ENCODE assay signal across 12 cellular contexts in the genomic region with DNA sequence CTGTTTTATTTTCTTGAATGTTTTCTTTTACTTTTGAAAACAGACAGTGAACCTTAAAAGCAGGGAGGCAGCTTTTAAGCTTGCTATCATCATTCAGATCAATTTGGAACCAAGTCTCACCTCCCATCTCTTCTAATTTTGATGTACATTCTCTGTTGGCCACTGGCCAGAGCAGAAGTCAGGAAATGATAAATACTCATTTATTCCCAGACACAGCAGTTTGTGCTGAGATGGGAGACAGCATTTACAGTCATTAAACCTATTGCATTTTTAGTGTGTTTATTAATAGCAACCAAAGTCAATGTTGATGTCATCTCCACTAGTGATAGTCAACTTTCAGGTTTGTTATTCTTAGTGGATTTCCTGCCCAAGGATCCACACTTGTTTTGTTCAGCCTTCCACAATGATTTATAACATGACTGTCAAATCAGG.
DNase-seq lines count a peak whose midpoint lies in the region; ATAC-seq and TF ChIP-seq lines count a peak whose summit lies in the region.
"Had no signal": no experiment of that assay in that cellular context is flagged by ENCODE, and none has a peak within 500 bp of the region (broad histone marks: within the 10 kb centered on the region; RNA-seq: fewer than 3 reads in every experiment).

No MANE protein-coding gene starts in this region.

- H3K9me3 ChIP-seq in A673 (ENCODE audit: low read depth, low read length, poor library complexity, severe bottlenecking) (no peaks in the 10 kb centered on the region), GM23248 (ENCODE audit: low read depth) (no peaks in the 10 kb centered on the region), T-helper 17 cell (ENCODE audit: control insufficient read depth, low read length, poor library complexity, severe bottlenecking) (no peaks in the 10 kb centered on the region), hepatocyte (ENCODE audit: low read depth) (no peaks in the 10 kb centered on the region), testis (no peaks in the 10 kb centered on the region)
- H3K9me3 ChIP-seq: sigmoid colon, tibial nerve had no signal

- H3K4me1 ChIP-seq in A673 (ENCODE audit: insufficient read depth, low read length, poor library complexity, severe bottlenecking) (peaks cover 22% of the 10 kb centered on the region), GM23248 (ENCODE audit: insufficient read depth) (peaks cover 19% of the 10 kb centered on the region), hepatocyte (ENCODE audit: insufficient read depth) (peaks cover 3% of the 10 kb centered on the region), testis (no peaks in the 10 kb centered on the region)

- no peak for TF ChIP-seq POLR2A in testis (IDR thresholded peaks at IDR 0.05)

- TF ChIP-seq CTCF in A673 (conservative IDR thresholded peaks at IDR 0.05; ENCODE audit: low read depth, low read length): no peak
- TF ChIP-seq CTCF in hepatocyte (IDR thresholded peaks at IDR 0.05; ENCODE audit: poor library complexity): no peak
- TF ChIP-seq CTCF in testis (IDR thresholded peaks at IDR 0.05): no peak

- H2AFZ ChIP-seq in GM23248 (peak overlapping the region; percentile 22; the same call in 1 of the 2 replicates), hepatocyte (no peak overlapping the region)

- peaks cover 13% of the 10 kb centered on the region for H3K27me3 Mint-ChIP-seq in T-helper 17 cell
- H3K27me3 Mint-ChIP-seq: activated naive CD8-positive, alpha-beta T cell treated with anti-CD3 and anti-CD28 coated beads, Interleukin-2, amount 50 U/mL, for 24 hours had no signal

- H3K79me2 ChIP-seq in GM23248 (ENCODE audit: insufficient read depth) (no peaks in the 10 kb centered on the region), hepatocyte (no peaks in the 10 kb centered on the region)

- peak overlapping the region; percentile 1 for H3K4me3 ChIP-seq in A673 (ENCODE audit: low read depth, low read length, poor library complexity, severe bottlenecking)
- H3K4me3 ChIP-seq in GM23248: no peak overlapping the region
- H3K4me3 ChIP-seq in hepatocyte: no peak overlapping the region
- H3K4me3 ChIP-seq in testis: no peak overlapping the region
- H3K4me3 ChIP-seq: sigmoid colon, tibial nerve had no signal

- H3K27ac ChIP-seq in A673 (ENCODE audit: low read depth, low read length, poor library complexity, severe bottlenecking): peak overlapping the region; percentile 25
- H3K27ac ChIP-seq in GM23248: peak overlapping the region; percentile 23; the same call in 1 of the 2 replicates
- peak overlapping the region; percentile 14 for H3K27ac ChIP-seq in hepatocyte
- no peak overlapping the region for H3K27ac ChIP-seq in testis
- H3K27ac ChIP-seq: sigmoid colon, tibial nerve had no signal

- H3K4me2 ChIP-seq in GM23248 (ENCODE audit: unreplicated experiment) (peak overlapping the region; percentile 5), hepatocyte (peak overlapping the region; percentile 12)

- in situ Hi-C loops in GM23248 (cut with MboI): no loop called here

- ATAC-seq in T-helper 17 cell (peak; percentile 35), HG02840 (IDR thresholded peaks at IDR 0.05; ENCODE audit: low FRiP score, unreplicated experiment) (no peak)
- ATAC-seq: activated naive CD8-positive, alpha-beta T cell treated with anti-CD3 and anti-CD28 coated beads, Interleukin-2, amount 50 U/mL, for 24 hours had no signal

- H3K36me3 ChIP-seq in A673 (ENCODE audit: insufficient read depth, low read length, poor library complexity, severe bottlenecking) (no peaks in the 10 kb centered on the region), GM23248 (ENCODE audit: low read depth) (no peaks in the 10 kb centered on the region), hepatocyte (replicated peaks; ENCODE audit: insufficient read depth, low read depth) (no peaks in the 10 kb centered on the region), testis (ENCODE audit: low read depth, missing control alignments) (no peaks in the 10 kb centered on the region)
- H3K36me3 ChIP-seq: sigmoid colon, tibial nerve had no signal

- no peaks in the 10 kb centered on the region for H4K20me1 ChIP-seq in GM23248 (ENCODE audit: insufficient read depth)
- H4K20me1 ChIP-seq in hepatocyte (ENCODE audit: insufficient read depth, poor library complexity, severe bottlenecking): no peaks in the 10 kb centered on the region

- no TSS peak for BruUV-seq in A673 (replicated peaks; lab: Mats Ljungman, UMichigan)

- H3F3A ChIP-seq in GM23248 (ENCODE audit: insufficient read depth): peaks cover 9% of the 10 kb centered on the region

- CTCF ChIA-PET in A673 (lab: Charles Lee): interaction anchor here (1.2 kb wide), 1 partner anchor 15 kb away, joined by 3 read pairs; no protein-coding TSS in a partner anchor

- no peak overlapping the region for H3K4me3 Mint-ChIP-seq in T-helper 17 cell
- H3K4me3 Mint-ChIP-seq: activated naive CD8-positive, alpha-beta T cell treated with anti-CD3 and anti-CD28 coated beads, Interleukin-2, amount 50 U/mL, for 24 hours had no signal

- POLR2A ChIA-PET in A673 (lab: Charles Lee; ENCODE audit: low non-redundant PET): no interaction called here

- H3K27ac Mint-ChIP-seq in T-helper 17 cell: peak overlapping the region; percentile 37
- H3K27ac Mint-ChIP-seq: activated naive CD8-positive, alpha-beta T cell treated with anti-CD3 and anti-CD28 coated beads, Interleukin-2, amount 50 U/mL, for 24 hours had no signal

- peaks cover 3% of the 10 kb centered on the region for H3K36me3 Mint-ChIP-seq in T-helper 17 cell (ENCODE audit: low read depth)

- H3K4me1 Mint-ChIP-seq in T-helper 17 cell: peaks cover 6% of the 10 kb centered on the region

- H3K9ac ChIP-seq in GM23248: no peak overlapping the region

- DNase-seq in A673 (ENCODE audit: low spot score) (peak; percentile 90), GM23248 (peak; percentile 29), T-helper 17 cell (no peak), hepatocyte (ENCODE audit: low spot score) (no peak), NCI-H146 treated with DMSO at 0.1 percent for 48 hours (lab: John Stamatoyannopoulos, UW; ENCODE audit: unreplicated experiment) (no peak), testis (no peak), NCI-H2107 (lab: John Stamatoyannopoulos, UW) (no peak)
- DNase-seq: activated naive CD8-positive, alpha-beta T cell treated with anti-CD3 and anti-CD28 coated beads, Interleukin-2, amount 50 U/mL, for 24 hours; OCI-M1; sigmoid colon had no signal

- H3K9me2 ChIP-seq in GM23248 (ENCODE audit: insufficient read depth): no peaks in the 10 kb centered on the region
- no peaks in the 10 kb centered on the region for H3K9me2 ChIP-seq in hepatocyte (replicated peaks; ENCODE audit: insufficient read depth)

- H3K27me3 ChIP-seq in A673 (replicated peaks; ENCODE audit: insufficient read depth, low read depth, low read length, poor library complexity) (no peaks in the 10 kb centered on the region), GM23248 (replicated peaks; ENCODE audit: insufficient read depth) (no peaks in the 10 kb centered on the region), hepatocyte (no peaks in the 10 kb centered on the region), testis (no peaks in the 10 kb centered on the region)
- H3K27me3 ChIP-seq: sigmoid colon, tibial nerve had no signal

- intact Hi-C loops in A673 (cut with micrococcal nuclease; ENCODE audit: unreplicated experiment): no loop called here
- intact Hi-C loops in testis (cut with DNase I; ENCODE audit: low total_unique reads): no loop called here

Comparison
In these comparisons a context has a peak if more than half of its experiments do, and no peak if none do; other contexts are left out.
1. DNase-seq: peak in A673 (single experiment) and GM23248 (single experiment); none in T-helper 17 cell (0 of 3), hepatocyte (single experiment), NCI-H146 treated with DMSO at 0.1 percent for 48 hours (single experiment), testis (single experiment) and NCI-H2107 (single experiment).
2. H3K27ac ChIP-seq: peak in A673 (single experiment), GM23248 (single experiment) and hepatocyte (single experiment); none in testis (0 of 2).